In genomic region chr5:141691867-141692532, GRCh38 we compare ENCODE assay signal across 1 cellular context.
TF ChIP-seq lines count a peak whose summit lies in the region.

No MANE protein-coding gene starts in this region.

TF ChIP-seq in neural cell, 6 proteins besides CTCF, POLR2A, EP300 and RAD21 (continued from another document):
- no peak for TF ChIP-seq REST (IDR thresholded peaks at IDR 0.05; ENCODE audit: borderline replicate concordance)
